24 cellular contexts compared by ENCODE assay signal in genomic region chr9:134245179-134245578, GRCh38.
"Had no signal": no experiment of that assay in that cellular context is flagged by ENCODE, and none has a peak within 500 bp of the region (broad histone marks: within the 10 kb centered on the region; RNA-seq: fewer than 3 reads in every experiment).

No MANE protein-coding gene starts in this region.

- ATAC-seq: activated CD8-positive, alpha-beta T cell treated with anti-CD3 and anti-CD28 coated beads, Interleukin-2, amount 10 ng/mL, durations not matched to agents 7 days and 5 days; body of pancreas; heart right ventricle; left lung; sciatic nerve; T-cell had no signal

- H3K9me3 Mint-ChIP-seq: activated naive CD4-positive, alpha-beta T cell treated with anti-CD3 and anti-CD28 coated beads, Interleukin-2, amount 50 U/mL, for 24 hours had no signal

- DNase-seq: activated CD4-positive, alpha-beta T cell treated with anti-CD3 and anti-CD28 coated beads for 1 hour; activated CD4-positive, alpha-beta T cell treated with anti-CD3 and anti-CD28 coated beads, Interleukin-2, amount 50 U/mL, for 1 hour; activated CD8-positive, alpha-beta T cell treated with anti-CD3 and anti-CD28 coated beads, Interleukin-2, amount 10 ng/mL, durations not matched to agents 7 days and 5 days; activated gamma-delta T cell treated with Interleukin-2 at 50 U/mL for 16 hours; anterior cingulate cortex; body of pancreas; cortex of kidney; effector CD4-positive, alpha-beta T cell; foreskin fibroblast; small intestine; stimulated activated naive CD4-positive, alpha-beta T cell treated with Interleukin-2 at 50 U/mL for 16 hours; substantia nigra; T-cell; tibial artery had no signal

- H3K27ac Mint-ChIP-seq: activated CD8-positive, alpha-beta T cell treated with anti-CD3 and anti-CD28 coated beads, Interleukin-2, amount 10 ng/mL, durations not matched to agents 7 days and 5 days; activated naive CD4-positive, alpha-beta T cell treated with anti-CD3 and anti-CD28 coated beads, Interleukin-2, amount 50 U/mL, for 24 hours; mesothelial cell of epicardium; nephron; T-cell; T-helper 2 cell treated with Interferon-gamma antibody and Interleukin-4, amounts not matched to agents 5 μg/mL and 100 μg/mL, for 36 hours had no signal

- H3K27me3 Mint-ChIP-seq: activated naive CD4-positive, alpha-beta T cell treated with anti-CD3 and anti-CD28 coated beads, Interleukin-2, amount 50 U/mL, for 24 hours had no signal

- H3K36me3 ChIP-seq: cardiac muscle cell, heart right ventricle, left lung, tibial artery had no signal

- H3K9me3 ChIP-seq: body of pancreas had no signal

- H3K36me3 Mint-ChIP-seq: activated naive CD4-positive, alpha-beta T cell treated with anti-CD3 and anti-CD28 coated beads, Interleukin-2, amount 50 U/mL, for 24 hours; T-cell had no signal

- H3K27me3 ChIP-seq: body of pancreas, cardiac muscle cell had no signal

- H3K4me1 ChIP-seq: body of pancreas, parathyroid adenoma, tibial artery had no signal

- H3K4me3 Mint-ChIP-seq: activated CD8-positive, alpha-beta T cell treated with anti-CD3 and anti-CD28 coated beads, Interleukin-2, amount 10 ng/mL, durations not matched to agents 7 days and 5 days; activated naive CD4-positive, alpha-beta T cell treated with anti-CD3 and anti-CD28 coated beads, Interleukin-2, amount 50 U/mL, for 24 hours; mesothelial cell of epicardium; nephron; T-cell; T-helper 2 cell treated with Interferon-gamma antibody and Interleukin-4, amounts not matched to agents 5 μg/mL and 100 μg/mL, for 36 hours had no signal

- H3K4me3 ChIP-seq: body of pancreas, cardiac muscle cell, heart right ventricle, left lung, tibial artery had no signal

- H3K27ac ChIP-seq: body of pancreas, cardiac muscle cell, heart right ventricle, left lung, parathyroid adenoma, tibial artery, VCaP had no signal
